ENCODE assay signal across 1 cellular context in the genomic region with DNA sequence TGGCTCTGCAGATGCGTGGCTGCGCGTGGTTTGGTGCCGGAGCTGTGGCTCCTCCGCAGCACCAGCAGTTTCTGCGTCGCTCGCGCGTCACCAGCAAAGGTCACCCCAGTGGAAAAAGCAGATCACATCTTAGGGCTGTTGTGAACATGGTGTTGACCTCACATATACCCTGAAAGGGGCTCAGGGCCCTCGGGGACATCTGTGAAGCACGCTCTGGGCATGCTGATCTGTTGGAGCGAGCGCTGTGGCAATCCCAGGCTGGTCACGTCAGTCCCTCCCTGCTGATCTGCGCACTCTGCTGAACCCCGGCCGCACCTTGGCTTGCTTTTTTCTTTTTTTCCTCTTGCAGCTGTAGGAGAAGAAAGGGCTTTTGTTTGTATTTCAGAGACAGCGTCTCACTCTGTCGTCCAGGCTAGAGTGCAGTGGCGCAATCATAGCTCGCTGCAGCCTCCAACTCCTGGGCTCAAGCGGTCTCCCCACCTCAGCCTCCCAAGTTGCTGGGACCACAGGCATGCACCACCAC.
TF ChIP-seq lines count a peak whose summit lies in the region.

No MANE protein-coding gene starts in this region.

TF ChIP-seq in HepG2, 621 proteins besides CTCF, POLR2A, EP300 and RAD21 (continued from another document and continues in another):
- TF ChIP-seq, protein P1, sequence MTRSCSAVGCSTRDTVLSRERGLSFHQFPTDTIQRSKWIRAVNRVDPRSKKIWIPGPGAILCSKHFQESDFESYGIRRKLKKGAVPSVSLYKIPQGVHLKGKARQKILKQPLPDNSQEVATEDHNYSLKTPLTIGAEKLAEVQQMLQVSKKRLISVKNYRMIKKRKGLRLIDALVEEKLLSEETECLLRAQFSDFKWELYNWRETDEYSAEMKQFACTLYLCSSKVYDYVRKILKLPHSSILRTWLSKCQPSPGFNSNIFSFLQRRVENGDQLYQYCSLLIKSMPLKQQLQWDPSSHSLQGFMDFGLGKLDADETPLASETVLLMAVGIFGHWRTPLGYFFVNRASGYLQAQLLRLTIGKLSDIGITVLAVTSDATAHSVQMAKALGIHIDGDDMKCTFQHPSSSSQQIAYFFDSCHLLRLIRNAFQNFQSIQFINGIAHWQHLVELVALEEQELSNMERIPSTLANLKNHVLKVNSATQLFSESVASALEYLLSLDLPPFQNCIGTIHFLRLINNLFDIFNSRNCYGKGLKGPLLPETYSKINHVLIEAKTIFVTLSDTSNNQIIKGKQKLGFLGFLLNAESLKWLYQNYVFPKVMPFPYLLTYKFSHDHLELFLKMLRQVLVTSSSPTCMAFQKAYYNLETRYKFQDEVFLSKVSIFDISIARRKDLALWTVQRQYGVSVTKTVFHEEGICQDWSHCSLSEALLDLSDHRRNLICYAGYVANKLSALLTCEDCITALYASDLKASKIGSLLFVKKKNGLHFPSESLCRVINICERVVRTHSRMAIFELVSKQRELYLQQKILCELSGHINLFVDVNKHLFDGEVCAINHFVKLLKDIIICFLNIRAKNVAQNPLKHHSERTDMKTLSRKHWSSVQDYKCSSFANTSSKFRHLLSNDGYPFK (CRISPR knock-in tag; IDR thresholded peaks at IDR 0.05; ENCODE audit: borderline replicate concordance), result no peak; the same call in 1 of the 2 replicates
- TF ChIP-seq ZNF629 (CRISPR knock-in tag; conservative IDR thresholded peaks at IDR 0.05), result no peak; the same call in 1 of the 2 replicates
- TF ChIP-seq ERF (CRISPR knock-in tag; IDR thresholded peaks at IDR 0.05), result peak; percentile 91
- TF ChIP-seq, protein P2, sequence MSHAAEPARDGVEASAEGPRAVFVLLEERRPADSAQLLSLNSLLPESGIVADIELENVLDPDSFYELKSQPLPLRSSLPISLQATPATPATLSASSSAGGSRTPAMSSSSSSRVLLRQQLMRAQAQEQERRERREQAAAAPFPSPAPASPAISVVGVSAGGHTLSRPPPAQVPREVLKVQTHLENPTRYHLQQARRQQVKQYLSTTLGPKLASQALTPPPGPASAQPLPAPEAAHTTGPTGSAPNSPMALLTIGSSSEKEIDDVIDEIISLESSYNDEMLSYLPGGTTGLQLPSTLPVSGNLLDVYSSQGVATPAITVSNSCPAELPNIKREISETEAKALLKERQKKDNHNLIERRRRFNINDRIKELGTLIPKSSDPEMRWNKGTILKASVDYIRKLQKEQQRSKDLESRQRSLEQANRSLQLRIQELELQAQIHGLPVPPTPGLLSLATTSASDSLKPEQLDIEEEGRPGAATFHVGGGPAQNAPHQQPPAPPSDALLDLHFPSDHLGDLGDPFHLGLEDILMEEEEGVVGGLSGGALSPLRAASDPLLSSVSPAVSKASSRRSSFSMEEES (CRISPR knock-in tag; IDR thresholded peaks at IDR 0.05), result peak; percentile 62
- no peak for TF ChIP-seq RBFOX2 (IDR thresholded peaks at IDR 0.05; ENCODE audit: low read depth, low read length)
- no peak for TF ChIP-seq ZNF598 (CRISPR knock-in tag; IDR thresholded peaks at IDR 0.05; ENCODE audit: borderline replicate concordance)
- TF ChIP-seq, protein P3, sequence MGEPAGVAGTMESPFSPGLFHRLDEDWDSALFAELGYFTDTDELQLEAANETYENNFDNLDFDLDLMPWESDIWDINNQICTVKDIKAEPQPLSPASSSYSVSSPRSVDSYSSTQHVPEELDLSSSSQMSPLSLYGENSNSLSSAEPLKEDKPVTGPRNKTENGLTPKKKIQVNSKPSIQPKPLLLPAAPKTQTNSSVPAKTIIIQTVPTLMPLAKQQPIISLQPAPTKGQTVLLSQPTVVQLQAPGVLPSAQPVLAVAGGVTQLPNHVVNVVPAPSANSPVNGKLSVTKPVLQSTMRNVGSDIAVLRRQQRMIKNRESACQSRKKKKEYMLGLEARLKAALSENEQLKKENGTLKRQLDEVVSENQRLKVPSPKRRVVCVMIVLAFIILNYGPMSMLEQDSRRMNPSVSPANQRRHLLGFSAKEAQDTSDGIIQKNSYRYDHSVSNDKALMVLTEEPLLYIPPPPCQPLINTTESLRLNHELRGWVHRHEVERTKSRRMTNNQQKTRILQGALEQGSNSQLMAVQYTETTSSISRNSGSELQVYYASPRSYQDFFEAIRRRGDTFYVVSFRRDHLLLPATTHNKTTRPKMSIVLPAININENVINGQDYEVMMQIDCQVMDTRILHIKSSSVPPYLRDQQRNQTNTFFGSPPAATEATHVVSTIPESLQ (CRISPR knock-in tag; conservative IDR thresholded peaks at IDR 0.05), result no peak
- peak; percentile 98 for TF ChIP-seq ZNF460 (CRISPR knock-in tag; IDR thresholded peaks at IDR 0.05; ENCODE audit: borderline replicate concordance)
- TF ChIP-seq, protein P4, sequence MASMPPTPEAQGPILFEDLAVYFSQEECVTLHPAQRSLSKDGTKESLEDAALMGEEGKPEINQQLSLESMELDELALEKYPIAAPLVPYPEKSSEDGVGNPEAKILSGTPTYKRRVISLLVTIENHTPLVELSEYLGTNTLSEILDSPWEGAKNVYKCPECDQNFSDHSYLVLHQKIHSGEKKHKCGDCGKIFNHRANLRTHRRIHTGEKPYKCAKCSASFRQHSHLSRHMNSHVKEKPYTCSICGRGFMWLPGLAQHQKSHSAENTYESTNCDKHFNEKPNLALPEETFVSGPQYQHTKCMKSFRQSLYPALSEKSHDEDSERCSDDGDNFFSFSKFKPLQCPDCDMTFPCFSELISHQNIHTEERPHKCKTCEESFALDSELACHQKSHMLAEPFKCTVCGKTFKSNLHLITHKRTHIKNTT (CRISPR knock-in tag; IDR thresholded peaks at IDR 0.05), result no peak
- TF ChIP-seq ZNF329 (CRISPR knock-in tag; IDR thresholded peaks at IDR 0.05; ENCODE audit: low read depth), result no peak
- no peak for TF ChIP-seq PHF8 (CRISPR knock-in tag; IDR thresholded peaks at IDR 0.05)
- no peak for TF ChIP-seq NPAS2 (CRISPR knock-in tag; IDR thresholded peaks at IDR 0.05; ENCODE audit: borderline replicate concordance)
- no peak for TF ChIP-seq ZSCAN20 (CRISPR knock-in tag; IDR thresholded peaks at IDR 0.05; ENCODE audit: borderline replicate concordance)
- TF ChIP-seq, protein P5, sequence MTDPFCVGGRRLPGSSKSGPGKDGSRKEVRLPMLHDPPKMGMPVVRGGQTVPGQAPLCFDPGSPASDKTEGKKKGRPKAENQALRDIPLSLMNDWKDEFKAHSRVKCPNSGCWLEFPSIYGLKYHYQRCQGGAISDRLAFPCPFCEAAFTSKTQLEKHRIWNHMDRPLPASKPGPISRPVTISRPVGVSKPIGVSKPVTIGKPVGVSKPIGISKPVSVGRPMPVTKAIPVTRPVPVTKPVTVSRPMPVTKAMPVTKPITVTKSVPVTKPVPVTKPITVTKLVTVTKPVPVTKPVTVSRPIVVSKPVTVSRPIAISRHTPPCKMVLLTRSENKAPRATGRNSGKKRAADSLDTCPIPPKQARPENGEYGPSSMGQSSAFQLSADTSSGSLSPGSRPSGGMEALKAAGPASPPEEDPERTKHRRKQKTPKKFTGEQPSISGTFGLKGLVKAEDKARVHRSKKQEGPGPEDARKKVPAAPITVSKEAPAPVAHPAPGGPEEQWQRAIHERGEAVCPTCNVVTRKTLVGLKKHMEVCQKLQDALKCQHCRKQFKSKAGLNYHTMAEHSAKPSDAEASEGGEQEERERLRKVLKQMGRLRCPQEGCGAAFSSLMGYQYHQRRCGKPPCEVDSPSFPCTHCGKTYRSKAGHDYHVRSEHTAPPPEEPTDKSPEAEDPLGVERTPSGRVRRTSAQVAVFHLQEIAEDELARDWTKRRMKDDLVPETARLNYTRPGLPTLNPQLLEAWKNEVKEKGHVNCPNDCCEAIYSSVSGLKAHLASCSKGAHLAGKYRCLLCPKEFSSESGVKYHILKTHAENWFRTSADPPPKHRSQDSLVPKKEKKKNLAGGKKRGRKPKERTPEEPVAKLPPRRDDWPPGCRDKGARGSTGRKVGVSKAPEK (CRISPR knock-in tag; IDR thresholded peaks at IDR 0.05; ENCODE audit: borderline replicate concordance), result no peak
- peak; percentile 84 for TF ChIP-seq HDAC1 (CRISPR knock-in tag; IDR thresholded peaks at IDR 0.05)
- 0 out of 2 replicates have a peak, but pooled peaks have one; percentile 31 for TF ChIP-seq RFXAP (CRISPR knock-in tag; IDR thresholded peaks at IDR 0.05; ENCODE audit: borderline replicate concordance)
- TF ChIP-seq ZNF569 (CRISPR knock-in tag; IDR thresholded peaks at IDR 0.05; ENCODE audit: borderline replicate concordance), result no peak
- TF ChIP-seq, protein P6, sequence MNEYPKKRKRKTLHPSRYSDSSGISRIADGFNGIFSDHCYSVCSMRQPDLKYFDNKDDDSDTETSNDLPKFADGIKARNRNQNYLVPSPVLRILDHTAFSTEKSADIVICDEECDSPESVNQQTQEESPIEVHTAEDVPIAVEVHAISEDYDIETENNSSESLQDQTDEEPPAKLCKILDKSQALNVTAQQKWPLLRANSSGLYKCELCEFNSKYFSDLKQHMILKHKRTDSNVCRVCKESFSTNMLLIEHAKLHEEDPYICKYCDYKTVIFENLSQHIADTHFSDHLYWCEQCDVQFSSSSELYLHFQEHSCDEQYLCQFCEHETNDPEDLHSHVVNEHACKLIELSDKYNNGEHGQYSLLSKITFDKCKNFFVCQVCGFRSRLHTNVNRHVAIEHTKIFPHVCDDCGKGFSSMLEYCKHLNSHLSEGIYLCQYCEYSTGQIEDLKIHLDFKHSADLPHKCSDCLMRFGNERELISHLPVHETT (CRISPR knock-in tag; conservative IDR thresholded peaks at IDR 0.05), result 0 out of 2 replicates have a peak, but pooled peaks have one; percentile 41
- TF ChIP-seq KLF6 (CRISPR knock-in tag; IDR thresholded peaks at IDR 0.05), result peak; percentile 50; the same call in 1 of the 2 replicates
- no peak for TF ChIP-seq ATF7-NPFF (CRISPR knock-in tag; IDR thresholded peaks at IDR 0.05; ENCODE audit: low read depth)
- peak; percentile 43; the same call in 1 of the 2 replicates for TF ChIP-seq ZNF124 (CRISPR knock-in tag; IDR thresholded peaks at IDR 0.05)
- no peak for TF ChIP-seq SRY (CRISPR knock-in tag; IDR thresholded peaks at IDR 0.05)
- TF ChIP-seq ZNF501 (CRISPR knock-in tag; IDR thresholded peaks at IDR 0.05), result peak; percentile 52; the same call in 1 of the 2 replicates
- TF ChIP-seq ZNF232 (CRISPR knock-in tag; IDR thresholded peaks at IDR 0.05; ENCODE audit: borderline replicate concordance), result no peak
- TF ChIP-seq, protein P7, sequence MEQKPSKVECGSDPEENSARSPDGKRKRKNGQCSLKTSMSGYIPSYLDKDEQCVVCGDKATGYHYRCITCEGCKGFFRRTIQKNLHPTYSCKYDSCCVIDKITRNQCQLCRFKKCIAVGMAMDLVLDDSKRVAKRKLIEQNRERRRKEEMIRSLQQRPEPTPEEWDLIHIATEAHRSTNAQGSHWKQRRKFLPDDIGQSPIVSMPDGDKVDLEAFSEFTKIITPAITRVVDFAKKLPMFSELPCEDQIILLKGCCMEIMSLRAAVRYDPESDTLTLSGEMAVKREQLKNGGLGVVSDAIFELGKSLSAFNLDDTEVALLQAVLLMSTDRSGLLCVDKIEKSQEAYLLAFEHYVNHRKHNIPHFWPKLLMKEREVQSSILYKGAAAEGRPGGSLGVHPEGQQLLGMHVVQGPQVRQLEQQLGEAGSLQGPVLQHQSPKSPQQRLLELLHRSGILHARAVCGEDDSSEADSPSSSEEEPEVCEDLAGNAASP (CRISPR knock-in tag; IDR thresholded peaks at IDR 0.05; ENCODE audit: borderline replicate concordance), result peak; percentile 62; the same call in 1 of the 2 replicates
- no peak for TF ChIP-seq SYNCRIP (IDR thresholded peaks at IDR 0.05; ENCODE audit: insufficient read depth, low read depth, low read length)
- no peak for TF ChIP-seq KLF11 (CRISPR knock-in tag; IDR thresholded peaks at IDR 0.05)
- no peak; the same call in 1 of the 2 replicates for TF ChIP-seq CBX5 (CRISPR knock-in tag; IDR thresholded peaks at IDR 0.05; ENCODE audit: borderline replicate concordance)
- TF ChIP-seq MED13 (CRISPR knock-in tag; IDR thresholded peaks at IDR 0.05), result no peak
- no peak for TF ChIP-seq GZF1 (CRISPR knock-in tag; IDR thresholded peaks at IDR 0.05)
- TF ChIP-seq ZNF136 (CRISPR knock-in tag; IDR thresholded peaks at IDR 0.05; ENCODE audit: low read depth), result no peak
- TF ChIP-seq CHD4 (IDR thresholded peaks at IDR 0.05; ENCODE audit: borderline replicate concordance, low read length), result no peak
- TF ChIP-seq MAF1 (CRISPR knock-in tag; IDR thresholded peaks at IDR 0.05; ENCODE audit: borderline replicate concordance), result no peak
- TF ChIP-seq, protein P8, sequence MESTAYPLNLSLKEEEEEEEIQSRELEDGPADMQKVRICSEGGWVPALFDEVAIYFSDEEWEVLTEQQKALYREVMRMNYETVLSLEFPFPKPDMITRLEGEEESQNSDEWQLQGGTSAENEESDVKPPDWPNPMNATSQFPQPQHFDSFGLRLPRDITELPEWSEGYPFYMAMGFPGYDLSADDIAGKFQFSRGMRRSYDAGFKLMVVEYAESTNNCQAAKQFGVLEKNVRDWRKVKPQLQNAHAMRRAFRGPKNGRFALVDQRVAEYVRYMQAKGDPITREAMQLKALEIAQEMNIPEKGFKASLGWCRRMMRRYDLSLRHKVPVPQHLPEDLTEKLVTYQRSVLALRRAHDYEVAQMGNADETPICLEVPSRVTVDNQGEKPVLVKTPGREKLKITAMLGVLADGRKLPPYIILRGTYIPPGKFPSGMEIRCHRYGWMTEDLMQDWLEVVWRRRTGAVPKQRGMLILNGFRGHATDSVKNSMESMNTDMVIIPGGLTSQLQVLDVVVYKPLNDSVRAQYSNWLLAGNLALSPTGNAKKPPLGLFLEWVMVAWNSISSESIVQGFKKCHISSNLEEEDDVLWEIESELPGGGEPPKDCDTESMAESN (CRISPR knock-in tag; conservative IDR thresholded peaks at IDR 0.05), result no peak
- TF ChIP-seq ZNF121 (CRISPR knock-in tag; IDR thresholded peaks at IDR 0.05), result peak; percentile 97
- TF ChIP-seq, protein P9, sequence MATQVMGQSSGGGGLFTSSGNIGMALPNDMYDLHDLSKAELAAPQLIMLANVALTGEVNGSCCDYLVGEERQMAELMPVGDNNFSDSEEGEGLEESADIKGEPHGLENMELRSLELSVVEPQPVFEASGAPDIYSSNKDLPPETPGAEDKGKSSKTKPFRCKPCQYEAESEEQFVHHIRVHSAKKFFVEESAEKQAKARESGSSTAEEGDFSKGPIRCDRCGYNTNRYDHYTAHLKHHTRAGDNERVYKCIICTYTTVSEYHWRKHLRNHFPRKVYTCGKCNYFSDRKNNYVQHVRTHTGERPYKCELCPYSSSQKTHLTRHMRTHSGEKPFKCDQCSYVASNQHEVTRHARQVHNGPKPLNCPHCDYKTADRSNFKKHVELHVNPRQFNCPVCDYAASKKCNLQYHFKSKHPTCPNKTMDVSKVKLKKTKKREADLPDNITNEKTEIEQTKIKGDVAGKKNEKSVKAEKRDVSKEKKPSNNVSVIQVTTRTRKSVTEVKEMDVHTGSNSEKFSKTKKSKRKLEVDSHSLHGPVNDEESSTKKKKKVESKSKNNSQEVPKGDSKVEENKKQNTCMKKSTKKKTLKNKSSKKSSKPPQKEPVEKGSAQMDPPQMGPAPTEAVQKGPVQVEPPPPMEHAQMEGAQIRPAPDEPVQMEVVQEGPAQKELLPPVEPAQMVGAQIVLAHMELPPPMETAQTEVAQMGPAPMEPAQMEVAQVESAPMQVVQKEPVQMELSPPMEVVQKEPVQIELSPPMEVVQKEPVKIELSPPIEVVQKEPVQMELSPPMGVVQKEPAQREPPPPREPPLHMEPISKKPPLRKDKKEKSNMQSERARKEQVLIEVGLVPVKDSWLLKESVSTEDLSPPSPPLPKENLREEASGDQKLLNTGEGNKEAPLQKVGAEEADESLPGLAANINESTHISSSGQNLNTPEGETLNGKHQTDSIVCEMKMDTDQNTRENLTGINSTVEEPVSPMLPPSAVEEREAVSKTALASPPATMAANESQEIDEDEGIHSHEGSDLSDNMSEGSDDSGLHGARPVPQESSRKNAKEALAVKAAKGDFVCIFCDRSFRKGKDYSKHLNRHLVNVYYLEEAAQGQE (IDR thresholded peaks at IDR 0.05; ENCODE audit: borderline replicate concordance in 1 of 2, low read depth in 1 of 2, low read length in 2 of 2), result peak in 1 of 2 experiments; percentile 69; a peak in 2 of 4 replicates
